Comparison of ENCODE assay signal across 8 cellular contexts in the genomic region with DNA sequence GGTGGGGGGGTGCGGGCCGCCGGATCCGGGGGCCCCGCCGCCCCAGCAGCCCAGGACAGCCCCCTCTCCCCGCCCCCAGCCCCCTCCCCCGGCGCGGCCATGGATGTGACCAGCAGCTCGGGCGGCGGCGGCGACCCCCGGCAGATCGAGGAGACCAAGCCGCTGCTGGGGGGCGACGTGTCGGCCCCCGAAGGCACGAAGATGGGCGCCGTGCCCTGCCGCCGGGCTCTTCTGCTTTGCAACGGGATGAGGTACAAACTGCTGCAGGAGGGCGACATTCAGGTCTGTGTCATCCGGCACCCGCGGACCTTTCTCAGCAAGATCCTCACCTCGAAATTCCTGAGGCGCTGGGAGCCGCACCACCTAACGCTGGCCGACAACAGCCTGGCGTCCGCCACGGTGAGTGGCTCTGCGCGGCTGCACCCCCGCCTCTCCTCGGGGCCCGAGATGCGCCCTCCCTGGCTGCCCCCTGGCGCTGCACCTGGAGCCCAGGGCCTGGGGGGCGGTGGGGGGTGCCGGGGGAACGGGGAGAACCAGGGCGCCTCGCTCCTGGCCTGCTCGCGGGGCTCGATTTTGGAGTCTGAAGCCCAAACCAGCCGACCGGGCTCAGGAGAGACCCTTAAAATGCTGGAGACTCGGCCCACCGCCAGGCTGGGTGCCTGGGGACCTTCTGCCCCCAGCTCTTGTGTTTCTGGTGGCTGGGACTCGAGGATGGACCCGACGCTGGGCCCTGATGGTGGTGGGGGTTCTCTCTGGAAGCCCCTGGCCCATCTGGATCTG. TPM values are rescaled to one million over a fixed set of nuclear protein-coding genes. Genes with fewer than 3 reads are reported as not detected.
DNase-seq lines count a peak whose midpoint lies in the region; ATAC-seq and TF ChIP-seq lines count a peak whose summit lies in the region.

No MANE protein-coding gene starts in this region.

- peak; percentile 14 for ATAC-seq in CD8-positive, alpha-beta T cell
- ATAC-seq in GM19351 (IDR thresholded peaks at IDR 0.05; ENCODE audit: unreplicated experiment): peak; percentile 48
- no peak for ATAC-seq in GM18861 (IDR thresholded peaks at IDR 0.05; ENCODE audit: unreplicated experiment)
- ATAC-seq in GM21360 (IDR thresholded peaks at IDR 0.05; ENCODE audit: unreplicated experiment): no peak

- H4K20me1 ChIP-seq in Karpas-422 (ENCODE audit: insufficient read depth, low read depth, low read length) (peaks cover 38% of the 10 kb centered on the region; the same call in 1 of the 2 replicates), fibroblast of lung (ENCODE audit: control insufficient read depth, extremely low read depth, insufficient read depth, low read length) (peaks cover 1% of the 10 kb centered on the region), neural cell (ENCODE audit: insufficient read depth) (peaks cover 6% of the 10 kb centered on the region)

- TF ChIP-seq EP300 in neural cell (conservative IDR thresholded peaks at IDR 0.05; ENCODE audit: poor library complexity, severe bottlenecking): no peak

- intact Hi-C loops in CD8-positive, alpha-beta T cell (cut with DNase I, micrococcal nuclease): loop anchor here (1.0 to 5.0 kb wide), 6 partner anchors 23 to 368 kb away; a partner anchor contains a TSS

- H3K4me1 Mint-ChIP-seq in CD8-positive, alpha-beta T cell (ENCODE audit: low read depth): peaks cover 57% of the 10 kb centered on the region

- CTCF ChIA-PET in CD8-positive, alpha-beta T cell (lab: Charles Lee): interaction anchor here (0.9 to 1.4 kb wide), 3 partner anchors 24 to 177 kb away, joined by 3 to 4 read pairs (median 3); no protein-coding TSS in a partner anchor

- H3K4me3 Mint-ChIP-seq in CD8-positive, alpha-beta T cell: peak overlapping the region; percentile 91

- H2AFZ ChIP-seq in Karpas-422 (ENCODE audit: low read length): no peak overlapping the region
- H2AFZ ChIP-seq in fibroblast of lung (ENCODE audit: low read length): peak overlapping the region; percentile 51
- H2AFZ ChIP-seq in neural cell (ENCODE audit: low read depth, low read length): no peak overlapping the region

- H3K27me3 Mint-ChIP-seq in CD8-positive, alpha-beta T cell (ENCODE audit: low read depth): no peaks in the 10 kb centered on the region

- H3K4me2 ChIP-seq in Karpas-422 (ENCODE audit: low read depth, low read length, poor library complexity, severe bottlenecking) (peak overlapping the region; percentile 75), fibroblast of lung (ENCODE audit: extremely low read depth, insufficient read depth, low read length) (peak overlapping the region; percentile 82), neural cell (ENCODE audit: low read length) (peak overlapping the region; percentile 94)

- peak overlapping the region; percentile 37 for H3K27ac ChIP-seq in CD8-positive, alpha-beta T cell (ENCODE audit: low read depth, low read length)
- H3K27ac ChIP-seq in Karpas-422 (ENCODE audit: low read length) (no peak overlapping the region), fibroblast of lung (ENCODE audit: insufficient read depth, low read length) (peak overlapping the region; percentile 51), neural cell (ENCODE audit: low read length) (peak overlapping the region; percentile 85)

- POLR2A ChIA-PET in CD8-positive, alpha-beta T cell (lab: Charles Lee): interaction anchor here (0.9 to 3.0 kb wide), 3 partner anchors 25 to 171 kb away, joined by 3 to 18 read pairs (median 6); no protein-coding TSS in a partner anchor

- no peaks in the 10 kb centered on the region for H3K27me3 ChIP-seq in CD8-positive, alpha-beta T cell (ENCODE audit: insufficient read depth, low read length)
- 0 out of 2 replicates have a peak, but pooled peaks cover 3% of the 10 kb centered on the region for H3K27me3 ChIP-seq in Karpas-422 (ENCODE audit: low read length)
- H3K27me3 ChIP-seq in fibroblast of lung (ENCODE audit: control insufficient read depth, insufficient read depth, low read length): peaks cover 30% of the 10 kb centered on the region
- no peaks in the 10 kb centered on the region for H3K27me3 ChIP-seq in neural cell (ENCODE audit: insufficient read depth, low read depth, low read length)

- H3K9me2 ChIP-seq in Karpas-422 (replicated peaks; ENCODE audit: insufficient read depth, low read length): no peaks in the 10 kb centered on the region
- no peaks in the 10 kb centered on the region for H3K9me2 ChIP-seq in neural cell (ENCODE audit: insufficient read depth, low read length)

- TF ChIP-seq CTCF in CD8-positive, alpha-beta T cell (IDR thresholded peaks at IDR 0.05): no peak
- no peak for TF ChIP-seq CTCF in fibroblast of lung (conservative IDR thresholded peaks at IDR 0.05 in 1 of 2, IDR thresholded peaks at IDR 0.05 in 1 of 2; ENCODE audit: low read depth in 1 of 2, low read length in 2 of 2)
- TF ChIP-seq CTCF in neural cell (IDR thresholded peaks at IDR 0.05; ENCODE audit: poor library complexity, severe bottlenecking): peak; percentile 36

- H3K36me3 Mint-ChIP-seq in CD8-positive, alpha-beta T cell: peaks cover 9% of the 10 kb centered on the region

- peak overlapping the region; percentile 67 for H3K4me3 ChIP-seq in CD8-positive, alpha-beta T cell (ENCODE audit: low read depth, low read length)
- H3K4me3 ChIP-seq in Karpas-422 (ENCODE audit: low read length) (peak overlapping the region; percentile 66), fibroblast of lung (replicated peaks in 1 of 4; ENCODE audit: control extremely low read depth in 1 of 4, insufficient read depth in 1 of 4, low read depth in 3 of 4, low read length in 4 of 4) (peak overlapping the region; percentile 71 to 90 (median 84)), neural cell (ENCODE audit: low read length) (peak overlapping the region; percentile 68)

- H3K27ac Mint-ChIP-seq in CD8-positive, alpha-beta T cell: peak overlapping the region; percentile 92

- TF ChIP-seq RAD21 in neural cell (conservative IDR thresholded peaks at IDR 0.05): no peak

- peak overlapping the region; percentile 68 for H3K9ac ChIP-seq in Karpas-422 (ENCODE audit: low read length)
- peak overlapping the region; percentile 71 for H3K9ac ChIP-seq in fibroblast of lung (ENCODE audit: insufficient read depth, low read length)
- H3K9ac ChIP-seq in neural cell (ENCODE audit: low read length): peak overlapping the region; percentile 98

- no peaks in the 10 kb centered on the region for H3K9me3 Mint-ChIP-seq in CD8-positive, alpha-beta T cell

- peak in 6 of 7 experiments; percentile 8 to 67 (median 44) for DNase-seq in CD8-positive, alpha-beta T cell
- DNase-seq in Karpas-422: peak; percentile 67
- DNase-seq in activated T-cell treated with anti-CD3 and anti-CD28 coated beads, Interleukin-2, amount 50 U/mL, for 1 hour: peak; percentile 64
- peak in 1 of 2 donors; percentile 41 for DNase-seq in fibroblast of lung (ENCODE audit: low read depth in 2 of 2)

- peaks cover 56% of the 10 kb centered on the region for H3K4me1 ChIP-seq in CD8-positive, alpha-beta T cell (ENCODE audit: insufficient read depth, low read length)
- H3K4me1 ChIP-seq in Karpas-422 (ENCODE audit: low read length) (peaks cover 16% of the 10 kb centered on the region), fibroblast of lung (ENCODE audit: control insufficient read depth, extremely low read depth, insufficient read depth, low read length) (peaks cover 2% of the 10 kb centered on the region)

- H3F3A ChIP-seq in neural cell (ENCODE audit: insufficient read depth, low read length, poor library complexity, severe bottlenecking): no peaks in the 10 kb centered on the region

- H3K36me3 ChIP-seq in CD8-positive, alpha-beta T cell (ENCODE audit: insufficient read depth, low read length): no peaks in the 10 kb centered on the region
- no peaks in the 10 kb centered on the region for H3K36me3 ChIP-seq in Karpas-422 (ENCODE audit: insufficient read depth, low read length)
- H3K36me3 ChIP-seq in fibroblast of lung (ENCODE audit: control insufficient read depth, insufficient read depth, low read length): no peaks in the 10 kb centered on the region
- H3K36me3 ChIP-seq in neural cell (ENCODE audit: insufficient read depth, low read length): no peaks in the 10 kb centered on the region

- H3K79me2 ChIP-seq in Karpas-422 (ENCODE audit: low read length) (no peaks in the 10 kb centered on the region), fibroblast of lung (ENCODE audit: control insufficient read depth, insufficient read depth, low read length) (peaks cover 21% of the 10 kb centered on the region), neural cell (replicated peaks; ENCODE audit: insufficient read depth, low read length) (peaks cover 52% of the 10 kb centered on the region)

- H3K9me3 ChIP-seq in CD8-positive, alpha-beta T cell (ENCODE audit: low read length): no peaks in the 10 kb centered on the region
- H3K9me3 ChIP-seq in Karpas-422 (ENCODE audit: low read length) (no peaks in the 10 kb centered on the region), fibroblast of lung (ENCODE audit: control insufficient read depth, insufficient read depth, low read depth, low read length) (no peaks in the 10 kb centered on the region), neural cell (ENCODE audit: low read length) (no peaks in the 10 kb centered on the region)

RNA-seq across cellular contexts. Expression of a gene that starts 0.7 kb away (rescaled TPM):
- 10 to 100 TPM; 40.9 to 42.1 TPM for total RNA-seq in CD8-positive, alpha-beta T cell
- total RNA-seq in Karpas-422 (2014; rRNA removed; shearing (Covaris generic); ENCODE audit: low replicate concordance): 5.0 and 12.7 TPM in 2 replicates
- 2.8 and 5.1 TPM in 2 replicates for total RNA-seq in fibroblast of lung
- polyA plus RNA-seq in fibroblast of lung (1.9 and 3.5 TPM in 2 replicates), neural cell (15.1 and 20.0 TPM in 2 replicates)
- polyA plus RNA-seq in fibroblast of lung (2012): 9.2 and 12.4 TPM in 2 replicates
- polyA minus RNA-seq in fibroblast of lung (ENCODE audit: low replicate concordance) (24.9 and 28.8 TPM in 2 replicates), neural cell (56.0 and 73.2 TPM in 2 replicates)

Comparison
In these comparisons a context has a peak if more than half of its experiments do, and no peak if none do; other contexts are left out.
1. ATAC-seq: peak in CD8-positive, alpha-beta T cell (single experiment) and GM19351 (single experiment); none in GM18861 (single experiment) and GM21360 (single experiment).
2. Peak in every context shown above with its lines, with median percentiles within 50 percentile points of each other: H3K4me3 ChIP-seq, H3K4me2 ChIP-seq and H3K9ac ChIP-seq.